8 cellular contexts compared by ENCODE assay signal in genomic region chr19:51514866-51515481, GRCh38. TPM values are rescaled to one million over a fixed set of nuclear protein-coding genes. Genes with fewer than 3 reads are reported as not detected.
DNase-seq lines count a peak whose midpoint lies in the region; ATAC-seq and TF ChIP-seq lines count a peak whose summit lies in the region.

No MANE protein-coding gene starts in this region.

- H3K36me3 Mint-ChIP-seq in nephron progenitor cell (ENCODE audit: low read depth), result peaks cover 5% of the 10 kb centered on the region

- no peaks in the 10 kb centered on the region for H3K4me1 ChIP-seq in cardiac muscle cell (ENCODE audit: low read depth)

- DNase-seq in cardiac muscle cell (ENCODE audit: low read depth in 1 of 2, low spot score in 1 of 2) (peak; percentile 51 to 72), cardiac septum (ENCODE audit: low spot score) (no peak), LHCN-M2 (ENCODE audit: low read depth) (peak; percentile 48), epithelial cell of esophagus (ENCODE audit: low read depth) (peak; percentile 62), nephron progenitor cell (peak; percentile 27)

- no peaks in the 10 kb centered on the region for H3K36me3 ChIP-seq in cardiac muscle cell

- intact Hi-C loops in cardiac septum (cut with DNase I), result no loop called here

- ATAC-seq in SK-N-SH treated with all-trans-retinoic acid at 6 μM for 48 hours (peak; percentile 76), HG02610 (IDR thresholded peaks at IDR 0.05; ENCODE audit: unreplicated experiment) (no peak), GM18907 (IDR thresholded peaks at IDR 0.05; ENCODE audit: unreplicated experiment) (no peak)

- H3K27ac ChIP-seq in cardiac muscle cell, result no peak overlapping the region

- H3K27me3 ChIP-seq in cardiac muscle cell, result no peaks in the 10 kb centered on the region

- H3K27me3 Mint-ChIP-seq in nephron progenitor cell (ENCODE audit: low read depth, poor library complexity), result peaks cover 8% of the 10 kb centered on the region

- H3K9me3 Mint-ChIP-seq in nephron progenitor cell, result peaks cover 32% of the 10 kb centered on the region

- H3K4me3 ChIP-seq in cardiac muscle cell, result no peak overlapping the region
- no peak overlapping the region for H3K4me3 ChIP-seq in epithelial cell of esophagus (ENCODE audit: low read length)

- TF ChIP-seq CTCF in cardiac muscle cell (IDR thresholded peaks at IDR 0.05; ENCODE audit: low read depth, low read length), result peak; percentile 84
- peak; percentile 75 for TF ChIP-seq CTCF in epithelial cell of esophagus (IDR thresholded peaks at IDR 0.05; ENCODE audit: insufficient read depth, low read depth, low read length, missing control alignments)
- peak; percentile 76 for TF ChIP-seq CTCF in nephron progenitor cell (IDR thresholded peaks at IDR 0.05)

- no peak overlapping the region for H3K27ac Mint-ChIP-seq in nephron progenitor cell

- no peaks in the 10 kb centered on the region for H3K9me3 ChIP-seq in cardiac muscle cell (ENCODE audit: low read depth)

- no peak overlapping the region for H3K4me3 Mint-ChIP-seq in nephron progenitor cell

- no peaks in the 10 kb centered on the region for H3K4me1 Mint-ChIP-seq in nephron progenitor cell

TF ChIP-seq in SK-N-SH treated with all-trans-retinoic acid at 6 μM for 48 hours, 23 proteins besides CTCF, POLR2A, EP300 and RAD21:
- TF ChIP-seq TSHZ2 (CRISPR knock-in tag; IDR thresholded peaks at IDR 0.05) (no peak), ZFP3 (CRISPR knock-in tag; IDR thresholded peaks at IDR 0.05) (no peak), SNAI2 (CRISPR knock-in tag; IDR thresholded peaks at IDR 0.05) (no peak), ZNF70 (CRISPR knock-in tag; IDR thresholded peaks at IDR 0.05) (no peak), CREB5 (CRISPR knock-in tag; IDR thresholded peaks at IDR 0.05; ENCODE audit: low read depth) (no peak), OSR1 (CRISPR knock-in tag; IDR thresholded peaks at IDR 0.05) (no peak), PATZ1 (CRISPR knock-in tag; IDR thresholded peaks at IDR 0.05; ENCODE audit: borderline replicate concordance) (no peak), PPARA (CRISPR knock-in tag; IDR thresholded peaks at IDR 0.05; ENCODE audit: borderline replicate concordance) (no peak), ESRRG (CRISPR knock-in tag; IDR thresholded peaks at IDR 0.05) (no peak), ZNF8 (CRISPR knock-in tag; IDR thresholded peaks at IDR 0.05) (no peak), ZC3H10 (CRISPR knock-in tag; IDR thresholded peaks at IDR 0.05) (no peak), CSRNP3 (CRISPR knock-in tag; IDR thresholded peaks at IDR 0.05) (no peak), ZNF565 (CRISPR knock-in tag; conservative IDR thresholded peaks at IDR 0.05; ENCODE audit: low read depth) (no peak), BACH2 (CRISPR knock-in tag; IDR thresholded peaks at IDR 0.05; ENCODE audit: borderline replicate concordance) (no peak), ISL1 (CRISPR knock-in tag; IDR thresholded peaks at IDR 0.05) (no peak), RARB (CRISPR knock-in tag; IDR thresholded peaks at IDR 0.05) (no peak)

RNA-seq across cellular contexts. Expression of gene SIGLEC12, which starts 13.4 kb away (rescaled TPM):
- total RNA-seq in cardiac muscle cell (not detected in 2 replicates), cardiac septum (not detected), LHCN-M2 (2014; rRNA removed) (not detected in 2 replicates)
- polyA plus RNA-seq in cardiac muscle cell, result not detected in 2 replicates
- polyA plus RNA-seq in LHCN-M2 (2012), result not detected

RNA-seq across cellular contexts. Expression of gene SIGLEC6, which starts 16.5 kb away (rescaled TPM):
- total RNA-seq in cardiac muscle cell (not detected in 2 replicates), cardiac septum (0.22 TPM), LHCN-M2 (2014; rRNA removed) (not detected in 2 replicates)
- polyA plus RNA-seq in cardiac muscle cell, result not detected in 2 replicates
- polyA plus RNA-seq in LHCN-M2 (2012), result not detected

RNA-seq across cellular contexts. Expression of gene CEACAM18, which starts 36.6 kb away (rescaled TPM):
- total RNA-seq in cardiac muscle cell (not detected in 2 replicates), cardiac septum (not detected), LHCN-M2 (2014; rRNA removed) (not detected in 2 replicates)
- not detected in 2 replicates for polyA plus RNA-seq in cardiac muscle cell
- polyA plus RNA-seq in LHCN-M2 (2012), result not detected

RNA-seq across cellular contexts. Expression of gene ZNF175, which starts 56.1 kb away (rescaled TPM):
- total RNA-seq in cardiac muscle cell, result 4.4 and 7.0 TPM in 2 replicates
- 2.3 and 3.6 TPM in 2 replicates for polyA plus RNA-seq in cardiac muscle cell
- total RNA-seq in cardiac septum, result 7.8 TPM
- total RNA-seq in LHCN-M2 (2014; rRNA removed), result 2.9 and 4.0 TPM in 2 replicates
- polyA plus RNA-seq in LHCN-M2 (2012), result 4.7 TPM

RNA-seq across cellular contexts. Expression of gene SIGLEC8, which starts 56.7 kb away (rescaled TPM):
- total RNA-seq in cardiac muscle cell (not detected in 2 replicates), cardiac septum (not detected), LHCN-M2 (2014; rRNA removed) (not detected in 2 replicates)
- not detected in 2 replicates for polyA plus RNA-seq in cardiac muscle cell
- polyA plus RNA-seq in LHCN-M2 (2012), result not detected
